Comparison of ENCODE assay signal across 15 cellular contexts in genomic region chr2:219733106-219733505, GRCh38.
A peak's percentile ranks its signal among the peaks of the same experiment; 100 is the strongest.
DNase-seq lines count a peak whose midpoint lies in the region; TF ChIP-seq lines count a peak whose summit lies in the region.
"Had no signal": no experiment of that assay in that cellular context is flagged by ENCODE, and none has a peak within 500 bp of the region (broad histone marks: within the 10 kb centered on the region; RNA-seq: fewer than 3 reads in every experiment).

No MANE protein-coding gene starts in this region.

- peaks cover 9% of the 10 kb centered on the region for H3K27me3 Mint-ChIP-seq in osteocyte (ENCODE audit: unreplicated experiment)
- H3K27me3 Mint-ChIP-seq in CD4-positive, alpha-beta memory T cell = peaks cover 6 to 11% of the 10 kb centered on the region in 2 donors

- no peak for TF ChIP-seq CTCF in epithelial cell of esophagus (IDR thresholded peaks at IDR 0.05; ENCODE audit: insufficient read depth, low read depth, low read length, missing control alignments)
- TF ChIP-seq CTCF in osteocyte (IDR thresholded peaks at IDR 0.05) = no peak

- DNase-seq in HPDE6-E6E7 (ENCODE audit: extremely low spot score) = peak; percentile 46
- peak; percentile 70 for DNase-seq in NCI-H2171 treated with DMSO at 0.1 percent for 48 hours (lab: John Stamatoyannopoulos, UW)
- peak; percentile 84 for DNase-seq in epithelial cell of esophagus (ENCODE audit: low read depth)
- peak; percentile 30 for DNase-seq in osteocyte (ENCODE audit: extremely low spot score, unreplicated experiment)
- no peak for DNase-seq in CD4-positive, alpha-beta memory T cell
- DNase-seq in dermis blood vessel endothelial cell = no peak
- no peak for DNase-seq in cerebellar nuclear complex (lab: John Stamatoyannopoulos, UW)
- DNase-seq: ACHN, C1 segment of cervical spinal cord, DND-41, NCI-H1105 treated with DMSO at 0.1 percent for 48 hours, NCI-H1694, NCI-H446, NCI-H526 treated with DMSO at 0.1 percent for 48 hours had no signal

- CTCF ChIA-PET in CD4-positive, alpha-beta memory T cell (lab: Charles Lee; ENCODE audit: partially characterized antibody) = interaction anchor here (1.2 kb wide), 1 partner anchor 10 kb away, joined by 3 read pairs; no protein-coding TSS in a partner anchor

- H3K36me3 Mint-ChIP-seq in osteocyte (ENCODE audit: unreplicated experiment) = no peaks in the 10 kb centered on the region
- no peaks in the 10 kb centered on the region for H3K36me3 Mint-ChIP-seq in CD4-positive, alpha-beta memory T cell

- no peaks in the 10 kb centered on the region for H3K36me3 ChIP-seq in CD4-positive, alpha-beta memory T cell (ENCODE audit: insufficient read depth, low read length)
- H3K36me3 ChIP-seq: HAP-1 had no signal

- no peaks in the 10 kb centered on the region for H3K9me3 Mint-ChIP-seq in osteocyte (ENCODE audit: unreplicated experiment)
- no peaks in the 10 kb centered on the region for H3K9me3 Mint-ChIP-seq in CD4-positive, alpha-beta memory T cell

- no peaks in the 10 kb centered on the region for H3K9me3 ChIP-seq in CD4-positive, alpha-beta memory T cell (ENCODE audit: control insufficient read depth in 1 of 2, low read length in 2 of 2)
- H3K9me3 ChIP-seq: HAP-1 had no signal

- peaks cover 22% of the 10 kb centered on the region for H3K4me1 Mint-ChIP-seq in osteocyte (ENCODE audit: unreplicated experiment)
- no peaks in the 10 kb centered on the region for H3K4me1 Mint-ChIP-seq in CD4-positive, alpha-beta memory T cell

- H3K27ac Mint-ChIP-seq in osteocyte (ENCODE audit: unreplicated experiment) = no peak overlapping the region
- H3K27ac Mint-ChIP-seq in CD4-positive, alpha-beta memory T cell = no peak overlapping the region

- POLR2A ChIA-PET in CD4-positive, alpha-beta memory T cell (lab: Charles Lee; ENCODE audit: partially characterized antibody) = no interaction called here

- no peaks in the 10 kb centered on the region for H3K27me3 ChIP-seq in CD4-positive, alpha-beta memory T cell (ENCODE audit: insufficient read depth, low read length)

- H3K4me1 ChIP-seq in CD4-positive, alpha-beta memory T cell (ENCODE audit: insufficient read depth, low read length) = no peaks in the 10 kb centered on the region
- H3K4me1 ChIP-seq: HAP-1 had no signal

- H3K4me3 Mint-ChIP-seq in osteocyte (ENCODE audit: unreplicated experiment) = no peak overlapping the region
- no peak overlapping the region for H3K4me3 Mint-ChIP-seq in CD4-positive, alpha-beta memory T cell

- no peak overlapping the region for H3K27ac ChIP-seq in CD4-positive, alpha-beta memory T cell (ENCODE audit: low read depth, low read length)

- intact Hi-C loops in CD4-positive, alpha-beta memory T cell (cut with micrococcal nuclease) = no loop called here

- H3K4me3 ChIP-seq in epithelial cell of esophagus (ENCODE audit: low read length) = no peak overlapping the region
- H3K4me3 ChIP-seq in CD4-positive, alpha-beta memory T cell (ENCODE audit: low read length in 2 of 2) = no peak overlapping the region
- H3K4me3 ChIP-seq: HAP-1 had no signal

Comparison
In these comparisons a context has a peak if more than half of its experiments do, and no peak if none do; other contexts are left out.
1. DNase-seq: peak in HPDE6-E6E7 (single experiment), NCI-H2171 treated with DMSO at 0.1 percent for 48 hours (single experiment), epithelial cell of esophagus (single experiment) and osteocyte (single experiment); none in CD4-positive, alpha-beta memory T cell (0 of 5), dermis blood vessel endothelial cell (single experiment) and cerebellar nuclear complex (0 of 2).